ENCODE assay signal across 21 cellular contexts in the genomic region with DNA sequence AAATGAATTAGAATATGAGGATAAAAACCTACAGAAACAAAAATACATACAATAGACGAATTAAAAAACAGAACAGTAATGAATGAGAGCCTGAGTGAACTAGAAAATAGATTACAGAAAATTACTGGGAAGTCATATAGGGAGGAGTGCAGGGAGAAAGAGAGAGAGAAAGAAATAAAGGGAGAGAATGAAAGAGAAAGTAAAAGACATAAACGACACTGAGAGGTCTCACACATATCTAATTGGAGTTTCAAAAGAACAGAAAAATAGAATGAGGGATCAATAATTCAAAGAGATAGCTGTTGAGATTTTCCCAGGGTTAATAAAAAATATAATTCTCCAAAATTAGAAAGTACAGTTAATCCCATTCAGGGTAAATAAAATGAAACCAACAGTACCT.
DNase-seq lines count a peak whose midpoint lies in the region; ATAC-seq, FAIRE-seq and TF ChIP-seq lines count a peak whose summit lies in the region.
"Had no signal": no experiment of that assay in that cellular context is flagged by ENCODE, and none has a peak within 500 bp of the region (broad histone marks: within the 10 kb centered on the region; RNA-seq: fewer than 3 reads in every experiment).

No MANE protein-coding gene starts in this region.

- ATAC-seq in GM18867 (IDR thresholded peaks at IDR 0.05; ENCODE audit: unreplicated experiment) (peak; percentile 68), mucosa of descending colon (no peak), HG03342 (IDR thresholded peaks at IDR 0.05; ENCODE audit: unreplicated experiment) (no peak)
- ATAC-seq: gastrocnemius medialis had no signal

- H3K4me1 ChIP-seq in MM.1S (ENCODE audit: low read length), result no peaks in the 10 kb centered on the region
- H3K4me1 ChIP-seq in endothelial cell of umbilical vein (ENCODE audit: control insufficient read depth, extremely low read depth, insufficient read depth, low read length), result no peaks in the 10 kb centered on the region
- H3K4me1 ChIP-seq in mucosa of descending colon (ENCODE audit: low read depth), result no peaks in the 10 kb centered on the region
- H3K4me1 ChIP-seq: BLaER1 treated with 17β-estradiol and CSF1 and Interleukin-3, amounts not matched to agents 10 nM and 100 nM; gastrocnemius medialis; transverse colon had no signal

- BruUV-seq in endothelial cell of umbilical vein (replicated peaks; lab: Mats Ljungman, UMichigan), result no TSS peak

- dilution Hi-C loops in endothelial cell of umbilical vein (cut with MboI; ENCODE audit: extremely low pct_ligation_motif_present, low sequenced_read_pairs), result no loop called here

- H3K36me3 ChIP-seq in MM.1S (replicated peaks; ENCODE audit: insufficient read depth, low read length) (no peaks in the 10 kb centered on the region), endothelial cell of umbilical vein (ENCODE audit: control insufficient read depth in 2 of 2, extremely low read depth in 1 of 2, insufficient read depth in 2 of 2, low read length in 2 of 2) (no peaks in the 10 kb centered on the region), mucosa of descending colon (ENCODE audit: low read depth) (no peaks in the 10 kb centered on the region)
- H3K36me3 ChIP-seq: BLaER1 treated with 17β-estradiol and CSF1 and Interleukin-3, amounts not matched to agents 10 nM and 100 nM; gastrocnemius medialis; transverse colon had no signal

- TF ChIP-seq CTCF in MM.1S (IDR thresholded peaks at IDR 0.05; ENCODE audit: low read length) (no peak), endothelial cell of umbilical vein (IDR thresholded peaks at IDR 0.05; ENCODE audit: extremely low read depth in 1 of 2, insufficient read depth in 1 of 2, low read depth in 1 of 2, low read length in 2 of 2) (no peak), mucosa of descending colon (IDR thresholded peaks at IDR 0.05) (no peak)

- peak overlapping the region; percentile 33 for H3K4me3 ChIP-seq in MM.1S (ENCODE audit: low read length)
- H3K4me3 ChIP-seq in endothelial cell of umbilical vein (replicated peaks in 1 of 3; ENCODE audit: insufficient read depth in 1 of 3, low read depth in 1 of 3, low read length in 3 of 3), result no peak overlapping the region
- no peak overlapping the region for H3K4me3 ChIP-seq in mucosa of descending colon
- H3K4me3 ChIP-seq: BLaER1 treated with 17β-estradiol and CSF1 and Interleukin-3, amounts not matched to agents 10 nM and 100 nM; gastrocnemius medialis; lung; transverse colon had no signal

- POLR2A ChIA-PET in endothelial cell of umbilical vein (lab: Charles Lee), result no interaction called here

- no peaks in the 10 kb centered on the region for H3K9me2 ChIP-seq in MM.1S (replicated peaks; ENCODE audit: insufficient read depth, low read length)

- no peak for TF ChIP-seq POLR2A in endothelial cell of umbilical vein (IDR thresholded peaks at IDR 0.05; ENCODE audit: low read depth, low read length)

- H3K27me3 ChIP-seq in MM.1S (replicated peaks; ENCODE audit: insufficient read depth, low read length) (no peaks in the 10 kb centered on the region), endothelial cell of umbilical vein (ENCODE audit: control insufficient read depth in 2 of 2, insufficient read depth in 2 of 2, low read length in 2 of 2) (no peaks in the 10 kb centered on the region)
- H3K27me3 ChIP-seq: BLaER1 treated with 17β-estradiol and CSF1 and Interleukin-3, amounts not matched to agents 10 nM and 100 nM; gastrocnemius medialis; transverse colon had no signal

- intact Hi-C loops in endothelial cell of umbilical vein (cut with micrococcal nuclease) (no loop called here), mucosa of descending colon (cut with DNase I, micrococcal nuclease) (no loop called here)

- H2AFZ ChIP-seq in MM.1S (ENCODE audit: low read length) (peak overlapping the region; percentile 30; the same call in 1 of the 2 replicates), endothelial cell of umbilical vein (ENCODE audit: low read depth, low read length) (peak overlapping the region; percentile 3)

- no peak for FAIRE-seq in endothelial cell of umbilical vein (lab: Jason Lieb, UNC)
- FAIRE-seq: kidney had no signal

- peak overlapping the region; percentile 6; the same call in 1 of the 2 replicates for H3K9ac ChIP-seq in MM.1S (ENCODE audit: low read length)
- H3K9ac ChIP-seq in endothelial cell of umbilical vein (replicated peaks; ENCODE audit: extremely low read depth, insufficient read depth, low read length), result no peak overlapping the region
- H3K9ac ChIP-seq: BLaER1 treated with 17β-estradiol and CSF1 and Interleukin-3, amounts not matched to agents 10 nM and 100 nM had no signal

- H3K4me2 ChIP-seq in MM.1S (ENCODE audit: low read depth, low read length) (peak overlapping the region; percentile 51), endothelial cell of umbilical vein (ENCODE audit: insufficient read depth, low read length) (no peak overlapping the region)
- H3K4me2 ChIP-seq: BLaER1 treated with 17β-estradiol and CSF1 and Interleukin-3, amounts not matched to agents 10 nM and 100 nM had no signal

- H3K79me2 ChIP-seq in MM.1S (ENCODE audit: low read length), result no peaks in the 10 kb centered on the region
- no peaks in the 10 kb centered on the region for H3K79me2 ChIP-seq in endothelial cell of umbilical vein (ENCODE audit: control insufficient read depth, insufficient read depth, low read length)

- no peaks in the 10 kb centered on the region for H4K20me1 ChIP-seq in MM.1S (ENCODE audit: insufficient read depth, low read length)
- no peaks in the 10 kb centered on the region for H4K20me1 ChIP-seq in endothelial cell of umbilical vein (replicated peaks; ENCODE audit: control insufficient read depth, extremely low read depth, insufficient read depth, low read length)
- H4K20me1 ChIP-seq: BLaER1 treated with 17β-estradiol and CSF1 and Interleukin-3, amounts not matched to agents 10 nM and 100 nM had no signal

- DNase-seq in A172 (ENCODE audit: low spot score), result peak; percentile 22
- DNase-seq in MM.1S, result no peak
- DNase-seq in endothelial cell of umbilical vein (ENCODE audit: low read depth, low spot score), result no peak
- DNase-seq in NCI-H1092 (lab: John Stamatoyannopoulos, UW), result no peak
- DNase-seq in mucosa of descending colon, result no peak
- DNase-seq in foreskin melanocyte, result no peak
- DNase-seq: activated naive CD8-positive, alpha-beta T cell treated with anti-CD3 and anti-CD28 coated beads for 36 hours; effector CD8-positive, alpha-beta T cell; gastrocnemius medialis; Karpas-422; kidney; NCI-H1105 treated with DMSO at 0.1 percent for 48 hours; NCI-H2029 treated with DMSO at 0.1 percent for 48 hours; NCI-H226; NCI-H774; occipital lobe; transverse colon had no signal

- no peak overlapping the region for H3K27ac ChIP-seq in MM.1S (ENCODE audit: low read length)
- H3K27ac ChIP-seq in endothelial cell of umbilical vein (ENCODE audit: insufficient read depth, low read depth, low read length), result no peak overlapping the region
- H3K27ac ChIP-seq: BLaER1 treated with 17β-estradiol and CSF1 and Interleukin-3, amounts not matched to agents 10 nM and 100 nM; gastrocnemius medialis; transverse colon had no signal

- CTCF ChIA-PET in endothelial cell of umbilical vein (lab: Charles Lee), result no interaction called here

- H3F3A ChIP-seq in MM.1S (ENCODE audit: insufficient read depth, low read length), result no peaks in the 10 kb centered on the region

- H3K9me3 ChIP-seq in MM.1S (replicated peaks; ENCODE audit: insufficient read depth, low read length) (no peaks in the 10 kb centered on the region), endothelial cell of umbilical vein (replicated peaks; ENCODE audit: control insufficient read depth, insufficient read depth, low read length) (no peaks in the 10 kb centered on the region), mucosa of descending colon (no peaks in the 10 kb centered on the region)
- H3K9me3 ChIP-seq: BLaER1 treated with 17β-estradiol and CSF1 and Interleukin-3, amounts not matched to agents 10 nM and 100 nM; gastrocnemius medialis; transverse colon had no signal

- H3K9me1 ChIP-seq in endothelial cell of umbilical vein (replicated peaks; ENCODE audit: control insufficient read depth, extremely low read depth, insufficient read depth, low read length), result no peaks in the 10 kb centered on the region

TF ChIP-seq in endothelial cell of umbilical vein, 7 proteins besides CTCF, POLR2A, EP300 and RAD21:
- TF ChIP-seq MYC (IDR thresholded peaks at IDR 0.05; ENCODE audit: low read depth, low read length), result no peak
- TF ChIP-seq POLR2AphosphoS5 (IDR thresholded peaks at IDR 0.05; ENCODE audit: insufficient read depth, low read depth, low read length), result no peak
- no peak for TF ChIP-seq GATA2 (IDR thresholded peaks at IDR 0.05; ENCODE audit: insufficient read depth, insufficient read length, low read depth, low read length)
- TF ChIP-seq JUN (IDR thresholded peaks at IDR 0.05; ENCODE audit: borderline replicate concordance, insufficient read depth, insufficient read length, low read depth), result no peak
- no peak for TF ChIP-seq MAX (IDR thresholded peaks at IDR 0.05; ENCODE audit: insufficient read depth, insufficient read length)
- no peak for TF ChIP-seq FOS (IDR thresholded peaks at IDR 0.05; ENCODE audit: borderline replicate concordance, insufficient read depth, low read length)
- no peak for TF ChIP-seq EZH2 (IDR thresholded peaks at IDR 0.05; ENCODE audit: borderline replicate concordance, low read depth, low read length, severe bottlenecking)
